17 cellular contexts compared by ENCODE assay signal in genomic region chr6:53058388-53058890, GRCh38. TPM values are rescaled to one million over a fixed set of nuclear protein-coding genes. Genes with fewer than 3 reads are reported as not detected.
DNase-seq lines count a peak whose midpoint lies in the region; ATAC-seq and TF ChIP-seq lines count a peak whose summit lies in the region.
"Had no signal": no experiment of that assay in that cellular context is flagged by ENCODE, and none has a peak within 500 bp of the region (broad histone marks: within the 10 kb centered on the region; RNA-seq: fewer than 3 reads in every experiment).

No MANE protein-coding gene starts in this region.

- H3K4me1 Mint-ChIP-seq in activated naive CD4-positive, alpha-beta T cell treated with anti-CD3 and anti-CD28 coated beads for 36 hours (ENCODE audit: low read depth) = peaks cover 52% of the 10 kb centered on the region
- peaks cover 63 to 69% (median 67%) of the 10 kb centered on the region in 3 donors for H3K4me1 Mint-ChIP-seq in T-cell

- no peaks in the 10 kb centered on the region for H3K9me3 Mint-ChIP-seq in activated naive CD4-positive, alpha-beta T cell treated with anti-CD3 and anti-CD28 coated beads for 36 hours
- H3K9me3 Mint-ChIP-seq in activated naive CD4-positive, alpha-beta T cell treated with anti-CD3 and anti-CD28 coated beads, Interleukin-2, amount 50 U/mL, for 72 hours = no peaks in the 10 kb centered on the region
- no peaks in the 10 kb centered on the region for H3K9me3 Mint-ChIP-seq in T-cell
- H3K9me3 Mint-ChIP-seq: natural killer cell had no signal

- H3K36me3 ChIP-seq in stomach smooth muscle (ENCODE audit: control insufficient read depth in 2 of 2, insufficient read depth in 2 of 2, low read length in 2 of 2) (no peaks in the 10 kb centered on the region), lower lobe of right lung (no peaks in the 10 kb centered on the region), left lung (no peaks in the 10 kb centered on the region)
- H3K36me3 ChIP-seq: right atrium auricular region had no signal

- TF ChIP-seq CTCF in lower lobe of right lung (IDR thresholded peaks at IDR 0.05) (no peak), left lung (IDR thresholded peaks at IDR 0.05) (no peak)

- POLR2A ChIA-PET in T-cell (lab: Charles Lee) = interaction anchor here in 1 of 2 donors (0.6 kb wide), 1 partner anchor 488 kb away, joined by 3 read pairs; no protein-coding TSS in a partner anchor

- no peaks in the 10 kb centered on the region for H3K27me3 Mint-ChIP-seq in activated naive CD4-positive, alpha-beta T cell treated with anti-CD3 and anti-CD28 coated beads for 36 hours (ENCODE audit: low read depth)
- H3K27me3 Mint-ChIP-seq in T-cell = no peaks in the 10 kb centered on the region

- no peaks in the 10 kb centered on the region for H3K36me3 Mint-ChIP-seq in activated naive CD4-positive, alpha-beta T cell treated with anti-CD3 and anti-CD28 coated beads for 36 hours (ENCODE audit: low read depth)
- peaks cover 0 to 6% of the 10 kb centered on the region in 2 donors for H3K36me3 Mint-ChIP-seq in activated naive CD4-positive, alpha-beta T cell treated with anti-CD3 and anti-CD28 coated beads, Interleukin-2, amount 50 U/mL, for 72 hours
- H3K36me3 Mint-ChIP-seq in T-cell = peaks cover 11% of the 10 kb centered on the region
- H3K36me3 Mint-ChIP-seq: natural killer cell had no signal

- peak; percentile 25 for DNase-seq in activated naive CD4-positive, alpha-beta T cell treated with anti-CD3 and anti-CD28 coated beads for 36 hours
- no peak for DNase-seq in activated naive CD4-positive, alpha-beta T cell treated with anti-CD3 and anti-CD28 coated beads, Interleukin-2, amount 50 U/mL, for 72 hours (ENCODE audit: low spot score in 2 of 2)
- DNase-seq in T-cell = peak in 2 of 34 experiments; percentile 11 to 12
- no peak for DNase-seq in left colon
- no peak for DNase-seq in lower lobe of right lung
- no peak for DNase-seq in left lung
- DNase-seq: activated effector memory CD4-positive, alpha-beta T cell treated with anti-CD3 and anti-CD28 coated beads, Interleukin-2, amount 50 U/mL, for 16 hours; GF-D8; MM.1S; natural killer cell; NCI-H2029 treated with DMSO at 0.1 percent for 48 hours; PC-9; stimulated activated CD4-positive, alpha-beta T cell treated with anti-CD3 and anti-CD28 coated beads, Interleukin-4, amount 100 ng/mL, for 24 hours; trophoblast cell had no signal

- intact Hi-C loops in activated naive CD4-positive, alpha-beta T cell treated with anti-CD3 and anti-CD28 coated beads for 36 hours (cut with micrococcal nuclease) = no loop called here
- intact Hi-C loops in left colon (cut with DNase I, micrococcal nuclease) = loop anchor here in 1 of 2 donors (5.0 to 10.0 kb wide), 2 partner anchors 61 to 184 kb away; partner anchors contain the start of gene GSTA4
- intact Hi-C loops in lower lobe of right lung (cut with DNase I) = no loop called here
- intact Hi-C loops in left lung (cut with DNase I) = no loop called here

- H3K27ac ChIP-seq in stomach smooth muscle (ENCODE audit: low read length) (peak overlapping the region; percentile 64), lower lobe of right lung (no peak overlapping the region), left lung (no peak overlapping the region)
- H3K27ac ChIP-seq: PC-9 had no signal

- peaks cover 36% of the 10 kb centered on the region for H3K4me1 ChIP-seq in stomach smooth muscle (ENCODE audit: control insufficient read depth, insufficient read depth, low read length)
- H3K4me1 ChIP-seq in lower lobe of right lung = peaks cover 47% of the 10 kb centered on the region
- H3K4me1 ChIP-seq in left lung = peaks cover 17 to 57% of the 10 kb centered on the region in 2 donors

- ATAC-seq in activated naive CD4-positive, alpha-beta T cell treated with anti-CD3 and anti-CD28 coated beads, Interleukin-2, amount 50 U/mL, for 72 hours = no peak
- ATAC-seq in T-cell (replicated peaks in 1 of 4) = peak in 1 of 4 experiments; percentile 36
- peak; percentile 22 for ATAC-seq in left colon
- no peak for ATAC-seq in lower lobe of right lung
- no peak for ATAC-seq in HG02642 (IDR thresholded peaks at IDR 0.05; ENCODE audit: poor library complexity, unreplicated experiment)
- no peak for ATAC-seq in left lung
- ATAC-seq: natural killer cell had no signal

- no peaks in the 10 kb centered on the region for H3K9me3 ChIP-seq in stomach smooth muscle (ENCODE audit: control insufficient read depth in 2 of 2, low read length in 2 of 2)
- no peaks in the 10 kb centered on the region for H3K9me3 ChIP-seq in lower lobe of right lung
- no peaks in the 10 kb centered on the region for H3K9me3 ChIP-seq in left lung
- H3K9me3 ChIP-seq: right atrium auricular region had no signal

- CTCF ChIA-PET in activated naive CD4-positive, alpha-beta T cell treated with anti-CD3 and anti-CD28 coated beads for 36 hours (lab: Charles Lee) = interaction anchor here (1.0 kb wide), 1 partner anchor 60 kb away, joined by 3 read pairs; no protein-coding TSS in a partner anchor
- CTCF ChIA-PET in T-cell (lab: Charles Lee) = interaction anchor here in 1 of 2 donors (1.5 kb wide), 1 partner anchor 63 kb away, joined by 4 read pairs; the partner anchor contains the start of gene GSTA4

- peak overlapping the region; percentile 68 to 86 for H3K4me3 ChIP-seq in stomach smooth muscle (ENCODE audit: low read length in 2 of 2)
- H3K4me3 ChIP-seq in lower lobe of right lung = no peak overlapping the region
- H3K4me3 ChIP-seq in left lung = no peak overlapping the region
- H3K4me3 ChIP-seq: PC-9, right atrium auricular region had no signal

- H3K27me3 ChIP-seq in stomach smooth muscle (ENCODE audit: control insufficient read depth in 1 of 2, insufficient read depth in 2 of 2, low read length in 2 of 2) (no peaks in the 10 kb centered on the region), lower lobe of right lung (ENCODE audit: low read depth) (no peaks in the 10 kb centered on the region), left lung (no peaks in the 10 kb centered on the region)
- H3K27me3 ChIP-seq: right atrium auricular region had no signal

- H3K9ac ChIP-seq in stomach smooth muscle (ENCODE audit: low read length in 2 of 2) = peak overlapping the region in 1 of 2 donors; percentile 62

- H3K27ac Mint-ChIP-seq in activated naive CD4-positive, alpha-beta T cell treated with anti-CD3 and anti-CD28 coated beads for 36 hours = no peak overlapping the region
- peak overlapping the region in 1 of 2 donors; percentile 14 for H3K27ac Mint-ChIP-seq in activated naive CD4-positive, alpha-beta T cell treated with anti-CD3 and anti-CD28 coated beads, Interleukin-2, amount 50 U/mL, for 72 hours
- peak overlapping the region; percentile 60 to 74 for H3K27ac Mint-ChIP-seq in T-cell

- no peak overlapping the region for H3K4me3 Mint-ChIP-seq in activated naive CD4-positive, alpha-beta T cell treated with anti-CD3 and anti-CD28 coated beads for 36 hours
- peak overlapping the region in 1 of 3 donors; percentile 51 for H3K4me3 Mint-ChIP-seq in T-cell

RNA-seq across cellular contexts. Expression of gene CILK1, which starts 3.2 kb away (rescaled TPM):
- total RNA-seq in activated naive CD4-positive, alpha-beta T cell treated with anti-CD3 and anti-CD28 coated beads for 36 hours = 1 to 10 TPM; 6.8 to 7.2 TPM
- 1 to 10 TPM; 2.6 to 6.8 TPM for total RNA-seq in activated naive CD4-positive, alpha-beta T cell treated with anti-CD3 and anti-CD28 coated beads, Interleukin-2, amount 50 U/mL, for 72 hours
- 10 to 100 TPM in 2 of 5 donors, 1 to 10 TPM in 3; 8.2 to 10.4 (median 9.6) TPM for total RNA-seq in T-cell
- total RNA-seq in left colon = 10 to 100 TPM; 17.7 to 19.6 TPM
- total RNA-seq in lower lobe of right lung = 16.0 TPM
- total RNA-seq in left lung = 10 to 100 TPM; 12.3 to 13.7 TPM

RNA-seq across cellular contexts. Expression of gene FBXO9, which starts 6.8 kb away (rescaled TPM):
- total RNA-seq in activated naive CD4-positive, alpha-beta T cell treated with anti-CD3 and anti-CD28 coated beads for 36 hours = 10 to 100 TPM; 40.6 to 45.0 TPM
- 10 to 100 TPM; 33.3 to 55.5 TPM for total RNA-seq in activated naive CD4-positive, alpha-beta T cell treated with anti-CD3 and anti-CD28 coated beads, Interleukin-2, amount 50 U/mL, for 72 hours
- total RNA-seq in T-cell = 100 to 1,000 TPM in 3 of 5 donors, 10 to 100 TPM in 2; 78.3 to 106 (median 100) TPM
- total RNA-seq in left colon = 10 to 100 TPM; 70.5 to 93.6 TPM
- total RNA-seq in lower lobe of right lung = 112 TPM
- 100 to 1,000 TPM in 1 of 2 donors, 10 to 100 TPM in 1; 77.6 to 111 TPM for total RNA-seq in left lung

Comparison
In these comparisons a context has a peak if more than half of its experiments do, and no peak if none do; other contexts are left out.
1. H3K4me3 ChIP-seq: peak in stomach smooth muscle (2 of 2); none in lower lobe of right lung (single experiment) and left lung (0 of 2).